In genomic region chr18:26159353-26159752, GRCh38 we compare ENCODE assay signal across 14 cellular contexts. TPM values are rescaled to one million over a fixed set of nuclear protein-coding genes. Genes with fewer than 3 reads are reported as not detected.
A peak's percentile ranks its signal among the peaks of the same experiment; 100 is the strongest.
DNase-seq lines count a peak whose midpoint lies in the region; TF ChIP-seq lines count a peak whose summit lies in the region.
"Had no signal": no experiment of that assay in that cellular context is flagged by ENCODE, and none has a peak within 500 bp of the region (broad histone marks: within the 10 kb centered on the region; RNA-seq: fewer than 3 reads in every experiment).

No MANE protein-coding gene starts in this region.

- no peak overlapping the region for H3K4me3 ChIP-seq in astrocyte of the spinal cord (ENCODE audit: low read depth, low read length)
- H3K4me3 ChIP-seq: lower lobe of right lung, skin epidermis had no signal

- H3K27ac Mint-ChIP-seq in osteocyte (ENCODE audit: unreplicated experiment) (no peak overlapping the region), endothelial cell (ENCODE audit: unreplicated experiment) (no peak overlapping the region)
- H3K27ac Mint-ChIP-seq: CD8-positive, alpha-beta memory T cell; stimulated activated naive CD8-positive, alpha-beta T cell treated with anti-CD3 and anti-CD28 coated beads, Interleukin-15, Interleukin-2, amounts not matched to agents 100 ng/mL and 50 ng/mL, for 24 hours; T-helper 1 cell treated with Interleukin-12 subunit alpha and Interleukin-12 subunit beta and Interleukin-4 antibody, amounts not matched to agents 30 μg/mL and 1 μg/mL, for 36 hours had no signal

- H3K4me3 Mint-ChIP-seq in osteocyte (ENCODE audit: unreplicated experiment) (no peak overlapping the region), endothelial cell (ENCODE audit: unreplicated experiment) (no peak overlapping the region)
- H3K4me3 Mint-ChIP-seq: CD8-positive, alpha-beta memory T cell; stimulated activated naive CD8-positive, alpha-beta T cell treated with anti-CD3 and anti-CD28 coated beads, Interleukin-15, Interleukin-2, amounts not matched to agents 100 ng/mL and 50 ng/mL, for 24 hours; T-helper 1 cell treated with Interleukin-12 subunit alpha and Interleukin-12 subunit beta and Interleukin-4 antibody, amounts not matched to agents 30 μg/mL and 1 μg/mL, for 36 hours had no signal

- DNase-seq in NOMO-1 treated with DMSO at 0.1 percent for 48 hours (lab: John Stamatoyannopoulos, UW; ENCODE audit: unreplicated experiment) (peak; percentile 6), NOMO-1 (lab: John Stamatoyannopoulos, UW; ENCODE audit: unreplicated experiment in 2 of 2) (no peak), LoVo (ENCODE audit: low spot score) (peak; percentile 5), astrocyte of the spinal cord (ENCODE audit: low read depth, low spot score) (no peak), osteocyte (ENCODE audit: extremely low spot score, unreplicated experiment) (no peak), endothelial cell (ENCODE audit: low spot score) (no peak), posterior vena cava (ENCODE audit: low spot score) (no peak)
- no peak for DNase-seq in activated CD4-positive, CD25-positive, alpha-beta regulatory T cell (lab: John Stamatoyannopoulos, UW)
- DNase-seq: activated effector memory CD4-positive, alpha-beta T cell treated with Interleukin-2 at 50 U/mL for 16 hours; lower lobe of right lung had no signal

- TF ChIP-seq CTCF in astrocyte of the spinal cord (IDR thresholded peaks at IDR 0.05; ENCODE audit: low read depth, low read length) (peak; percentile 3), osteocyte (IDR thresholded peaks at IDR 0.05) (peak; percentile 46), endothelial cell (IDR thresholded peaks at IDR 0.05; ENCODE audit: unreplicated experiment) (no peak)

- H3K27me3 Mint-ChIP-seq in osteocyte (ENCODE audit: unreplicated experiment) (peaks cover 36% of the 10 kb centered on the region), endothelial cell (ENCODE audit: unreplicated experiment) (no peaks in the 10 kb centered on the region)
- H3K27me3 Mint-ChIP-seq: stimulated activated naive CD8-positive, alpha-beta T cell treated with anti-CD3 and anti-CD28 coated beads, Interleukin-15, Interleukin-2, amounts not matched to agents 100 ng/mL and 50 ng/mL, for 24 hours had no signal

- no peaks in the 10 kb centered on the region for H3K36me3 Mint-ChIP-seq in osteocyte (ENCODE audit: unreplicated experiment)
- H3K36me3 Mint-ChIP-seq in endothelial cell (ENCODE audit: low read depth, unreplicated experiment), result no peaks in the 10 kb centered on the region
- H3K36me3 Mint-ChIP-seq: CD8-positive, alpha-beta memory T cell had no signal

- intact Hi-C loops in posterior vena cava (cut with DNase I), result no loop called here

- H3K4me1 Mint-ChIP-seq in osteocyte (ENCODE audit: unreplicated experiment) (no peaks in the 10 kb centered on the region), endothelial cell (ENCODE audit: unreplicated experiment) (no peaks in the 10 kb centered on the region)
- H3K4me1 Mint-ChIP-seq: CD8-positive, alpha-beta memory T cell had no signal

- no peaks in the 10 kb centered on the region for H3K9me3 Mint-ChIP-seq in osteocyte (ENCODE audit: unreplicated experiment)
- H3K9me3 Mint-ChIP-seq in endothelial cell (ENCODE audit: unreplicated experiment), result no peaks in the 10 kb centered on the region
- H3K9me3 Mint-ChIP-seq: CD8-positive, alpha-beta memory T cell; stimulated activated naive CD8-positive, alpha-beta T cell treated with anti-CD3 and anti-CD28 coated beads, Interleukin-15, Interleukin-2, amounts not matched to agents 100 ng/mL and 50 ng/mL, for 24 hours; T-helper 1 cell treated with Interleukin-12 subunit alpha and Interleukin-12 subunit beta and Interleukin-4 antibody, amounts not matched to agents 30 μg/mL and 1 μg/mL, for 36 hours had no signal

- in situ Hi-C loops in astrocyte of the spinal cord (cut with HindIII; ENCODE audit: low sequenced_read_pairs), result no loop called here

RNA-seq across cellular contexts. Expression of gene PSMA8, which starts 25.7 kb away (rescaled TPM):
- total RNA-seq in osteocyte (not detected in 2 replicates), endothelial cell (ENCODE audit: unreplicated experiment) (not detected), posterior vena cava (not detected)
- total RNA-seq: lower lobe of right lung had no signal

Comparison
In these comparisons a context has a peak if more than half of its experiments do, and no peak if none do; other contexts are left out.
1. DNase-seq: peak in NOMO-1 treated with DMSO at 0.1 percent for 48 hours (single experiment) and LoVo (single experiment); none in NOMO-1 (0 of 2), astrocyte of the spinal cord (single experiment), osteocyte (single experiment), endothelial cell (single experiment), activated CD4-positive, CD25-positive, alpha-beta regulatory T cell (0 of 4) and posterior vena cava (single experiment).